In the genomic region with DNA sequence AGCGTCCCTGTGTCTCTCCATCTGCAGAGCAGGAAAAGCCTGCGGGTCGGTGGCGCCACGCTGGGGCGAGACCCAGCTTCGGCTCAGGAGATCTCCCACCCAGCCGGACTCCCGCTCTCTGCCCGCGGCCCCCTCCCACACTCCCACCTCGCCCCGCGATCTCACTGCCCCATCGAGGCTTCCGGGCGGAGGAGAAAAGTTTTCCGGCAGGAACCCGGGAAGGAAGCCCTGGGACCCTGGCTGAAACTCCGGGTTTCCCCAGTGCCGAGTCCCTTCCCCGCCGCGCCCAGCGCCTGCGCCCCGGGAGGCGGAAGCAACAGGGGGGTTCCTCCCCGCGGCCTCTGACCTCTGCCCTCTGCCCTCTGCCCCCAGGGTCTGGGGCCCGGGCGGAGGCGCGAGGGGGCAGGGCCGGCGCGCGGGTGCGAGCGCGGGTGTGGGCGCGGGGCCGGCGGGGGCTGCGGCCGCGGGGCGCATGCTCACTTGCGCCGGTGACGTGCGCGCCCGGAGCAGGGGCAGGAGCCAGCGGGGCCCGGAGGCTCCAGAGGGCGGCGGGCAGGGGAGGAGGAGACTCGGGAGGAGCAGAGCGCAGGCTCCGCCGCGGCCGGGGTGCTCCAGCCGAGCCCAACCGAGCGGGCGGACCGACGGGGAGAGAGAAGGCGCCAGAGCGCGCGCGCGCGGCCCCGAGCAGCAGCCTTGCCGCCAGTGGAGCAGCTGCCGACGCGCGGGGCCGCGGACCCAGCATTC, we compare ENCODE assay signal across 8 cellular contexts. TPM values are rescaled to one million over a fixed set of nuclear protein-coding genes. Genes with fewer than 3 reads are reported as not detected.
A peak's percentile ranks its signal among the peaks of the same experiment; 100 is the strongest.
DNase-seq lines count a peak whose midpoint lies in the region; ATAC-seq and TF ChIP-seq lines count a peak whose summit lies in the region.

Gene ATP11A, plus strand, starts transcription at position 541 of the 744 bp plus-strand sequence. CDS start 379 bp downstream, outside the sequence.

- H3K79me2 ChIP-seq in fibroblast of lung (ENCODE audit: control insufficient read depth, insufficient read depth, low read length): peaks cover 3% of the 10 kb centered on the region

- no peaks in the 10 kb centered on the region for H3K36me3 Mint-ChIP-seq in activated T-helper 17 cell treated with anti-CD3 and anti-CD28 coated beads, Interleukin-2, amount 50 U/mL, for 72 hours (ENCODE audit: low read depth)
- H3K36me3 Mint-ChIP-seq in naive thymus-derived CD8-positive, alpha-beta T cell: no peaks in the 10 kb centered on the region
- H3K36me3 Mint-ChIP-seq in stimulated activated memory B cell treated with anti-CD40 and anti-IgM and Interleukin-4, amounts not matched to agents 10 μg/mL and 1 μg/mL and 100 μg/mL, for 72 hours: no peaks in the 10 kb centered on the region

- H3K27ac ChIP-seq in RWPE1 (peak within 1 kb of the TSS; percentile 76), fibroblast of lung (ENCODE audit: insufficient read depth, low read length) (peak within 1 kb of the TSS; percentile 57)

- CTCF ChIA-PET in RWPE1 (lab: Yijun Ruan, JAX): no interaction called here

- peak within 1 kb of the TSS; percentile 88 for H3K4me3 Mint-ChIP-seq in activated T-helper 17 cell treated with anti-CD3 and anti-CD28 coated beads, Interleukin-2, amount 50 U/mL, for 72 hours
- H3K4me3 Mint-ChIP-seq in naive thymus-derived CD8-positive, alpha-beta T cell: peak within 1 kb of the TSS; percentile 81 to 93 (median 90)
- peak within 1 kb of the TSS; percentile 85 for H3K4me3 Mint-ChIP-seq in stimulated activated memory B cell treated with anti-CD40 and anti-IgM and Interleukin-4, amounts not matched to agents 10 μg/mL and 1 μg/mL and 100 μg/mL, for 72 hours

- peak; percentile 77 for ATAC-seq in GM21526 (IDR thresholded peaks at IDR 0.05; ENCODE audit: low FRiP score, unreplicated experiment)
- peak; percentile 84 for ATAC-seq in activated T-helper 17 cell treated with anti-CD3 and anti-CD28 coated beads, Interleukin-2, amount 50 U/mL, for 72 hours (replicated peaks)
- ATAC-seq in naive thymus-derived CD8-positive, alpha-beta T cell: peak; percentile 77 to 87
- peak; percentile 90 for ATAC-seq in stimulated activated memory B cell treated with anti-CD40 and anti-IgM and Interleukin-4, amounts not matched to agents 10 μg/mL and 1 μg/mL and 100 μg/mL, for 72 hours

- H3K4me2 ChIP-seq in fibroblast of lung (ENCODE audit: extremely low read depth, insufficient read depth, low read length): peak within 1 kb of the TSS; percentile 94

- H2AFZ ChIP-seq in fibroblast of lung (ENCODE audit: low read length): peak within 1 kb of the TSS; percentile 75

- POLR2A ChIA-PET in RWPE1 (lab: Yijun Ruan, JAX; ENCODE audit: low non-redundant PET): no interaction called here
- POLR2A ChIA-PET in naive thymus-derived CD8-positive, alpha-beta T cell (lab: Charles Lee): no interaction called here

- TF ChIP-seq CTCF in RWPE1 (conservative IDR thresholded peaks at IDR 0.05; ENCODE audit: low read depth) (no peak), fibroblast of lung (conservative IDR thresholded peaks at IDR 0.05 in 1 of 2, IDR thresholded peaks at IDR 0.05 in 1 of 2; ENCODE audit: low read depth in 1 of 2, low read length in 2 of 2) (no peak)

- DNase-seq in DMS53 (lab: John Stamatoyannopoulos, UW) (peak; percentile 89), HuH-7.5 (ENCODE audit: low spot score) (peak; percentile 92), RWPE1 (ENCODE audit: low spot score) (peak; percentile 87), fibroblast of lung (ENCODE audit: low read depth in 2 of 2) (peak; percentile 90 to 92)
- DNase-seq in naive thymus-derived CD8-positive, alpha-beta T cell: peak; percentile 53 to 83 (median 62)

- H3K27me3 ChIP-seq in fibroblast of lung (ENCODE audit: control insufficient read depth, insufficient read depth, low read length): no peaks in the 10 kb centered on the region

- peak within 1 kb of the TSS; percentile 79 for H3K9ac ChIP-seq in fibroblast of lung (ENCODE audit: insufficient read depth, low read length)

- no peaks in the 10 kb centered on the region for H4K20me1 ChIP-seq in fibroblast of lung (ENCODE audit: control insufficient read depth, extremely low read depth, insufficient read depth, low read length)

- no peaks in the 10 kb centered on the region for H3K9me3 Mint-ChIP-seq in activated T-helper 17 cell treated with anti-CD3 and anti-CD28 coated beads, Interleukin-2, amount 50 U/mL, for 72 hours
- H3K9me3 Mint-ChIP-seq in naive thymus-derived CD8-positive, alpha-beta T cell: no peaks in the 10 kb centered on the region
- no peaks in the 10 kb centered on the region for H3K9me3 Mint-ChIP-seq in stimulated activated memory B cell treated with anti-CD40 and anti-IgM and Interleukin-4, amounts not matched to agents 10 μg/mL and 1 μg/mL and 100 μg/mL, for 72 hours

- H3K9me3 ChIP-seq in fibroblast of lung (ENCODE audit: control insufficient read depth, insufficient read depth, low read depth, low read length): no peaks in the 10 kb centered on the region

- H3K36me3 ChIP-seq in fibroblast of lung (ENCODE audit: control insufficient read depth, insufficient read depth, low read length): no peaks in the 10 kb centered on the region

- H3K4me3 ChIP-seq in fibroblast of lung (replicated peaks in 1 of 4; ENCODE audit: control extremely low read depth in 1 of 4, insufficient read depth in 1 of 4, low read depth in 3 of 4, low read length in 4 of 4): peak within 1 kb of the TSS; percentile 67 to 83 (median 77)

- H3K4me1 Mint-ChIP-seq in activated T-helper 17 cell treated with anti-CD3 and anti-CD28 coated beads, Interleukin-2, amount 50 U/mL, for 72 hours: peaks cover 36% of the 10 kb centered on the region
- H3K4me1 Mint-ChIP-seq in naive thymus-derived CD8-positive, alpha-beta T cell: peaks cover 18 to 59% (median 51%) of the 10 kb centered on the region in 4 donors
- H3K4me1 Mint-ChIP-seq in stimulated activated memory B cell treated with anti-CD40 and anti-IgM and Interleukin-4, amounts not matched to agents 10 μg/mL and 1 μg/mL and 100 μg/mL, for 72 hours: peaks cover 47% of the 10 kb centered on the region

- H3K27ac Mint-ChIP-seq in activated T-helper 17 cell treated with anti-CD3 and anti-CD28 coated beads, Interleukin-2, amount 50 U/mL, for 72 hours: peak within 1 kb of the TSS; percentile 92
- H3K27ac Mint-ChIP-seq in naive thymus-derived CD8-positive, alpha-beta T cell: peak within 1 kb of the TSS; percentile 67 to 96 (median 82)
- H3K27ac Mint-ChIP-seq in stimulated activated memory B cell treated with anti-CD40 and anti-IgM and Interleukin-4, amounts not matched to agents 10 μg/mL and 1 μg/mL and 100 μg/mL, for 72 hours: peak within 1 kb of the TSS; percentile 86

- no peaks in the 10 kb centered on the region for H3K27me3 Mint-ChIP-seq in activated T-helper 17 cell treated with anti-CD3 and anti-CD28 coated beads, Interleukin-2, amount 50 U/mL, for 72 hours
- H3K27me3 Mint-ChIP-seq in naive thymus-derived CD8-positive, alpha-beta T cell: no peaks in the 10 kb centered on the region
- H3K27me3 Mint-ChIP-seq in stimulated activated memory B cell treated with anti-CD40 and anti-IgM and Interleukin-4, amounts not matched to agents 10 μg/mL and 1 μg/mL and 100 μg/mL, for 72 hours: no peaks in the 10 kb centered on the region

- H3K4me1 ChIP-seq in fibroblast of lung (ENCODE audit: control insufficient read depth, extremely low read depth, insufficient read depth, low read length): no peaks in the 10 kb centered on the region

RNA-seq across cellular contexts. Expression of gene ATP11A, which starts in this region (rescaled TPM):
- 10 to 100 TPM; 39.7 to 48.6 TPM for total RNA-seq in activated T-helper 17 cell treated with anti-CD3 and anti-CD28 coated beads, Interleukin-2, amount 50 U/mL, for 72 hours
- 4.6 and 7.8 TPM in 2 replicates for total RNA-seq in fibroblast of lung
- polyA plus RNA-seq in fibroblast of lung: 2.3 and 3.9 TPM in 2 replicates
- polyA plus RNA-seq in fibroblast of lung (2012): 7.1 and 8.7 TPM in 2 replicates
- 54.2 and 58.2 TPM in 2 replicates for polyA minus RNA-seq in fibroblast of lung (ENCODE audit: low replicate concordance)
- total RNA-seq in naive thymus-derived CD8-positive, alpha-beta T cell: 10 to 100 TPM; 21.5 to 23.9 TPM
- 1 to 10 TPM in 2 of 3 donors, under 1 TPM in 1; 0.76 to 3.1 (median 2.0) TPM for polyA plus RNA-seq in naive thymus-derived CD8-positive, alpha-beta T cell

Comparison
In these comparisons a context has a peak if more than half of its experiments do, and no peak if none do; other contexts are left out.
1. Peak in every context shown above with its lines: DNase-seq, ATAC-seq, H3K4me3 ChIP-seq and H3K27ac ChIP-seq.